Comparison of ENCODE assay signal across 9 cellular contexts in genomic region chr3:62189376-62189698, GRCh38.
"Had no signal": no experiment of that assay in that cellular context is flagged by ENCODE, and none has a peak within 500 bp of the region (broad histone marks: within the 10 kb centered on the region; RNA-seq: fewer than 3 reads in every experiment).

No MANE protein-coding gene starts in this region.

- H3K4me3 ChIP-seq: lower lobe of right lung, ovary, prostate gland, upper lobe of right lung had no signal

- H3K9me3 ChIP-seq: heart right ventricle, lower lobe of right lung, neutrophil, ovary, prostate gland, upper lobe of right lung had no signal

- H3K36me3 ChIP-seq: neutrophil, ovary, prostate gland had no signal

- H3K27ac ChIP-seq: epithelial cell of prostate, lower lobe of right lung, neutrophil, ovary, prostate gland, upper lobe of right lung, WERI-Rb-1 had no signal

- DNase-seq: cortex of kidney had no signal

- H3K27me3 ChIP-seq: heart right ventricle, neutrophil, ovary, upper lobe of right lung had no signal

- H3K4me1 ChIP-seq: prostate gland had no signal
